ENCODE assay signal across 28 cellular contexts in the genomic region with DNA sequence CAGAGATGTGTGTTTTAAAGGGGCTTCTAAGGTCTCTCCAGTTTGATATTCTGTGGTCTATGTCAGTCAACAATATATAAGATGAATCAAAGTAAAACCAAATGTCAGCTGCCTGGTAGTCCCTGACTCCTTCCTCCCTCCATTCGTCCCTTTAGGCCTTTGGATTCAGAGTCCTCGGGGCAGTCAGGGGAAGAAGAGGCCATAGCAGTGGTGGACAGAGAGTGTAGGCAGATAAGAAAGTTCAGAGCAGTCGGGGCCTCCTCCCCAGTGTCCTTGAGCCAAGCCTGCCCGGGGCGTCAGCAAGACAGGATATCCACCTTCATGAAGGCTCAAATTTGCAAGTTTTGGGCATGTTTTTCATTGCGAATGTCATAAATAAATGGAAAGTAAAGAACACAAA.
"Had no signal": no experiment of that assay in that cellular context is flagged by ENCODE, and none has a peak within 500 bp of the region (broad histone marks: within the 10 kb centered on the region; RNA-seq: fewer than 3 reads in every experiment).

No MANE protein-coding gene starts in this region.

- H3K9ac ChIP-seq: neural progenitor cell, parathyroid adenoma had no signal

- H3K36me3 Mint-ChIP-seq: naive thymus-derived CD4-positive, alpha-beta T cell; natural killer cell; stimulated activated effector memory CD8-positive, alpha-beta T cell treated with anti-CD3 and anti-CD28 coated beads, Interleukin-12 subunit alpha, Interleukin-12 subunit beta, amount 100 ng/mL, for 72 hours; stimulated activated naive B cell treated with anti-CD40 and anti-IgM and Interleukin-4, amounts not matched to agents 10 μg/mL and 1 μg/mL and 100 μg/mL, for 72 hours had no signal

- H3K27me3 Mint-ChIP-seq: progenitor cell of endocrine pancreas; stimulated activated naive B cell treated with anti-CD40 and anti-IgM and Interleukin-4, amounts not matched to agents 10 μg/mL and 1 μg/mL and 100 μg/mL, for 72 hours; stimulated activated naive CD8-positive, alpha-beta T cell treated with anti-CD3 and anti-CD28 coated beads, Interleukin-15, Interleukin-2, amounts not matched to agents 100 ng/mL and 50 ng/mL, for 24 hours had no signal

- H3K9me3 ChIP-seq: ovary, right lobe of liver, testis, vagina had no signal

- H3K36me3 ChIP-seq: ovary, right lobe of liver, sigmoid colon, stomach, tibial artery, transverse colon, upper lobe of left lung, vagina had no signal

- H3K4me1 Mint-ChIP-seq: naive thymus-derived CD4-positive, alpha-beta T cell; natural killer cell; nephron; neural progenitor cell; stimulated activated effector memory CD8-positive, alpha-beta T cell treated with anti-CD3 and anti-CD28 coated beads, Interleukin-12 subunit alpha, Interleukin-12 subunit beta, amount 100 ng/mL, for 72 hours; stimulated activated naive B cell treated with anti-CD40 and anti-IgM and Interleukin-4, amounts not matched to agents 10 μg/mL and 1 μg/mL and 100 μg/mL, for 72 hours had no signal

- DNase-seq: naive thymus-derived CD4-positive, alpha-beta T cell; natural killer cell; occipital lobe; ovary; posterior cingulate gyrus; psoas muscle; right cardiac atrium; right lobe of liver; sigmoid colon; small intestine; stimulated activated CD4-positive, alpha-beta T cell treated with anti-CD3 and anti-CD28 coated beads, Interleukin-15, amount 100 ng/mL, for 24 hours; stimulated activated CD4-positive, alpha-beta T cell treated with anti-CD3 and anti-CD28 coated beads, Interleukin-2, amount 100 ng/mL, for 24 hours; stimulated activated CD4-positive, alpha-beta T cell treated with anti-CD3 and anti-CD28 coated beads, Interleukin-2, amount 100 ng/mL, for 48 hours; stimulated activated CD4-positive, alpha-beta T cell treated with anti-CD3 and anti-CD28 coated beads, Interleukin-4, amount 100 ng/mL, for 24 hours; stimulated activated naive B cell treated with anti-CD40 and anti-IgM and Interleukin-4, amounts not matched to agents 10 μg/mL and 1 μg/mL and 100 μg/mL, for 72 hours; stimulated activated naive CD4-positive, alpha-beta T cell treated with Interleukin-2 at 50 U/mL for 16 hours; stomach; testis; tibial artery; transverse colon; upper lobe of left lung had no signal

- H3K4me3 ChIP-seq: neural progenitor cell, ovary, psoas muscle, right lobe of liver, sigmoid colon, stomach, testis, tibial artery, transverse colon, upper lobe of left lung, vagina had no signal

- H3K27ac ChIP-seq: neural progenitor cell, ovary, parathyroid adenoma, psoas muscle, right lobe of liver, sigmoid colon, stomach, testis, tibial artery, transverse colon, upper lobe of left lung, vagina had no signal

- ATAC-seq: naive thymus-derived CD4-positive, alpha-beta T cell; natural killer cell; psoas muscle; right cardiac atrium; right lobe of liver; stimulated activated naive B cell treated with anti-CD40 and anti-IgM and Interleukin-4, amounts not matched to agents 10 μg/mL and 1 μg/mL and 100 μg/mL, for 72 hours had no signal

- H3K27ac Mint-ChIP-seq: naive thymus-derived CD4-positive, alpha-beta T cell; natural killer cell; nephron; neural progenitor cell; progenitor cell of endocrine pancreas; stimulated activated effector memory CD8-positive, alpha-beta T cell treated with anti-CD3 and anti-CD28 coated beads, Interleukin-12 subunit alpha, Interleukin-12 subunit beta, amount 100 ng/mL, for 72 hours; stimulated activated naive B cell treated with anti-CD40 and anti-IgM and Interleukin-4, amounts not matched to agents 10 μg/mL and 1 μg/mL and 100 μg/mL, for 72 hours; stimulated activated naive CD8-positive, alpha-beta T cell treated with anti-CD3 and anti-CD28 coated beads, Interleukin-15, Interleukin-2, amounts not matched to agents 100 ng/mL and 50 ng/mL, for 24 hours had no signal

- H2AFZ ChIP-seq: neural progenitor cell, parathyroid adenoma had no signal

- H3K4me3 Mint-ChIP-seq: naive thymus-derived CD4-positive, alpha-beta T cell; natural killer cell; nephron; neural progenitor cell; stimulated activated effector memory CD8-positive, alpha-beta T cell treated with anti-CD3 and anti-CD28 coated beads, Interleukin-12 subunit alpha, Interleukin-12 subunit beta, amount 100 ng/mL, for 72 hours; stimulated activated naive B cell treated with anti-CD40 and anti-IgM and Interleukin-4, amounts not matched to agents 10 μg/mL and 1 μg/mL and 100 μg/mL, for 72 hours; stimulated activated naive CD8-positive, alpha-beta T cell treated with anti-CD3 and anti-CD28 coated beads, Interleukin-15, Interleukin-2, amounts not matched to agents 100 ng/mL and 50 ng/mL, for 24 hours had no signal

- H3K4me1 ChIP-seq: neural progenitor cell, parathyroid adenoma, psoas muscle, right lobe of liver, sigmoid colon, stomach, testis, tibial artery, transverse colon, upper lobe of left lung, vagina had no signal

- H3K4me2 ChIP-seq: neural progenitor cell had no signal

- H3K79me2 ChIP-seq: parathyroid adenoma had no signal

- H3K27me3 ChIP-seq: neural progenitor cell, ovary, right lobe of liver, sigmoid colon, stomach, testis, tibial artery, transverse colon, upper lobe of left lung, vagina had no signal
